ENCODE assay signal across 1 cellular context in the genomic region with DNA sequence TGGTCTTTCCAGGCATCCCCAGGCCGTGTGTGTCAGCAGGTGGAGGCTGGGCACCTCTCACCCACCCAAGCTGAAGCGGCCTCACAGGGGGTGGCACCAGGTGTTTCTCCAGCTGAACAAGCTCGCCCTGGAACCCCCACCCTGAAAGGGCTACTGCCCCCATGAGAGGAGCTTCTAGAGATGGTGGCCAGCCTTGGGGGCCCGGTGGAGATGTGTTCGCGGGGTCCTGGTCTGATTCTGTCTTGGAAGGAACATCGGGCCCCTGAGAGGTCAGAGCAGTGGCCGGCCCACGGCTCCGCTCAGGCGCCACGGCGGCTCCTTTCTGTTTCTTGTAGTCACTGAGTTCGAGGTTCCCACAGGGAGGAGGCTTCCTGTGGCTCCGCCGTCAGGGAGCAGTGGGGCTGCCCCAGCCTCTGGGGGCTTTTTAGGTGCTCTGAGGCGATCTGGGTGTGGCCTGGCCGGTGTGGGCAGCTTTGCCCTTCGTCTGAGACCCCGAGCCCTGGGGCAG.
TF ChIP-seq lines count a peak whose summit lies in the region.

No MANE protein-coding gene starts in this region.

TF ChIP-seq in IMR-90, 13 proteins besides CTCF, POLR2A, EP300 and RAD21:
- no peak for TF ChIP-seq CEBPB (IDR thresholded peaks at IDR 0.05; ENCODE audit: low read depth, low read length)
- TF ChIP-seq CHD1 (IDR thresholded peaks at IDR 0.05; ENCODE audit: low read depth, low read length) = no peak
- TF ChIP-seq, protein P1, sequence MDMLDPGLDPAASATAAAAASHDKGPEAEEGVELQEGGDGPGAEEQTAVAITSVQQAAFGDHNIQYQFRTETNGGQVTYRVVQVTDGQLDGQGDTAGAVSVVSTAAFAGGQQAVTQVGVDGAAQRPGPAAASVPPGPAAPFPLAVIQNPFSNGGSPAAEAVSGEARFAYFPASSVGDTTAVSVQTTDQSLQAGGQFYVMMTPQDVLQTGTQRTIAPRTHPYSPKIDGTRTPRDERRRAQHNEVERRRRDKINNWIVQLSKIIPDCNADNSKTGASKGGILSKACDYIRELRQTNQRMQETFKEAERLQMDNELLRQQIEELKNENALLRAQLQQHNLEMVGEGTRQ (IDR thresholded peaks at IDR 0.05; ENCODE audit: low read depth, low read length) = no peak
- TF ChIP-seq RCOR1 (IDR thresholded peaks at IDR 0.05; ENCODE audit: insufficient replicate concordance, low read length) = no peak
- TF ChIP-seq NFE2L2 (IDR thresholded peaks at IDR 0.05; ENCODE audit: low read depth, low read length) = no peak
TF ChIP-seq in IMR-90: peak in this region for 0.
